8 cellular contexts compared by ENCODE assay signal in the genomic region with DNA sequence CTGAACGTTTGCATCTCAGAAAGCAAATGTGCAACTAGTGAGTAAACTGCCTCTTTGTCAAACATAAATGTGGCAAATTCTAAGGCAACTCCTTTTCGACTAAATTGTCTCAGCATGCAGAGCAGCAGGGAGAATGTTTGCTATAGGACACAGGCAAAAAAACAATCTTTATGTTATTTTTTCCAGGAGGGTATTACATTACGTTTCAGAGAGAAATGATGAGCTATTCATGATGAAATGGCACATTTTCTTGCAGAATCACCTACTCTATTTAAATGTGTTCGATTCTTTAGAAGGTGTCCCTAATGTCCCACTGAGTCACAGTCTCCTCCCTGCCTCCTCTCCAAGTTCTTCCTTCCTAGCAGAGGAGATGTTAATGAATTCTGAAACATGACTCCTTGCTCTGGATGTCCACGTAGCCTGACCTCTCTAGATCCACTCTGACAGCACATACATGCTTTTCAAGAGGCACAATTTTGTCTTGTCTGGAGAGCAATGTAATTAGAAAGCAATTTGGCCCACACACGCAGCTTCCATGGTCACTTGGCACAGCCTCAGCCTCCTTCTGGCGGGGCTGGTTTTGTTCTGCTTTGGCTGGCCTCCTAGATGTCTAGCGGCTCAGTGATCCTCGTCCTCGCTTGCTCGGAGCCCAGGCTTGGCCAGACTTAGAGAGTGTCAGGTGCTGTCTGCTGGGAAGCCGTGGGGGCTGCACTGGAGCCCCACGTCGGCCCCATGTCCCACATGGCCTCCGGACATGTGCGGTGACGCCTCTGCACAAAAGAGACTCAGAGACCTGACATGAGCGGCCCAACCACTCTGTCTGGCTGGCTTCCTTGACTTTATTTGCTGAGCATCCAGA.
DNase-seq lines count a peak whose midpoint lies in the region; ATAC-seq and TF ChIP-seq lines count a peak whose summit lies in the region.

No MANE protein-coding gene starts in this region.

- H3K36me3 ChIP-seq in GM23248 (ENCODE audit: low read depth) (no peaks in the 10 kb centered on the region), right atrium auricular region (no peaks in the 10 kb centered on the region), skeletal muscle tissue (ENCODE audit: control insufficient read depth in 3 of 3, insufficient read depth in 3 of 3, low read length in 3 of 3) (no peaks in the 10 kb centered on the region)

- no peak for TF ChIP-seq CTCF in right atrium auricular region (IDR thresholded peaks at IDR 0.05)

- peak overlapping the region; percentile 77 for H2AFZ ChIP-seq in GM23248

- DNase-seq in GM23248 (peak; percentile 85), right atrium auricular region (ENCODE audit: low spot score) (peak; percentile 79)
- DNase-seq in activated effector memory CD4-positive, alpha-beta T cell treated with anti-CD3 and anti-CD28 coated beads, Interleukin-2, amount 50 U/mL, for 16 hours, result no peak

- H3K9me3 ChIP-seq in GM23248 (ENCODE audit: low read depth) (no peaks in the 10 kb centered on the region), right atrium auricular region (no peaks in the 10 kb centered on the region), skeletal muscle tissue (ENCODE audit: control insufficient read depth in 3 of 3, low read length in 3 of 3) (no peaks in the 10 kb centered on the region)

- no peaks in the 10 kb centered on the region for H3K9me2 ChIP-seq in GM23248 (ENCODE audit: insufficient read depth)

- H3K27me3 ChIP-seq in GM23248 (replicated peaks; ENCODE audit: insufficient read depth) (no peaks in the 10 kb centered on the region), right atrium auricular region (no peaks in the 10 kb centered on the region), skeletal muscle tissue (ENCODE audit: control insufficient read depth in 3 of 3, insufficient read depth in 3 of 3, low read length in 3 of 3) (no peaks in the 10 kb centered on the region)

- peak overlapping the region; percentile 52 for H3K27ac ChIP-seq in GM23248
- H3K27ac ChIP-seq in right atrium auricular region, result peak overlapping the region; percentile 63 to 66
- H3K27ac ChIP-seq in skeletal muscle tissue (ENCODE audit: low read depth, low read length), result peak overlapping the region; percentile 79

- peaks cover 26% of the 10 kb centered on the region for H3F3A ChIP-seq in GM23248 (ENCODE audit: insufficient read depth)

- no peaks in the 10 kb centered on the region for H4K20me1 ChIP-seq in GM23248 (ENCODE audit: insufficient read depth)

- in situ Hi-C loops in GM23248 (cut with MboI), result no loop called here

- H3K9ac ChIP-seq in GM23248, result peak overlapping the region; percentile 41
- H3K9ac ChIP-seq in skeletal muscle tissue (ENCODE audit: low read depth in 1 of 3, low read length in 3 of 3), result peak overlapping the region in 2 of 3 donors; percentile 24 to 42

- WGBS in GM23248 (ENCODE audit: low coverage in 1 of 2, low lambda C conversion rate in 2 of 2, missing lambda C conversion rate in 2 of 2), 2 experiments, result 4 to 6% methylated on average over 14 to 18 of the region's 18 CpGs

- peak; percentile 92 for ATAC-seq in SK-N-SH treated with all-trans-retinoic acid at 6 μM for 48 hours
- no peak for ATAC-seq in activated CD4-positive, CD25-positive, alpha-beta regulatory T cell treated with anti-CD3 and anti-CD28 coated beads, Interleukin-2, amount 50 U/mL, for 24 hours
- no peak for ATAC-seq in GM21526 (IDR thresholded peaks at IDR 0.05; ENCODE audit: low FRiP score, unreplicated experiment)
- no peak for ATAC-seq in HG02885 (IDR thresholded peaks at IDR 0.05; ENCODE audit: poor library complexity, unreplicated experiment)

- H3K4me1 ChIP-seq in GM23248 (ENCODE audit: insufficient read depth) (peaks cover 19% of the 10 kb centered on the region), right atrium auricular region (peaks cover 0 to 28% of the 10 kb centered on the region in 2 donors), skeletal muscle tissue (ENCODE audit: control insufficient read depth in 3 of 3, insufficient read depth in 3 of 3, low read length in 3 of 3) (peaks cover 12 to 23% (median 21%) of the 10 kb centered on the region in 3 donors)

- peak overlapping the region; percentile 47 for H3K4me3 ChIP-seq in GM23248
- no peak overlapping the region for H3K4me3 ChIP-seq in right atrium auricular region
- H3K4me3 ChIP-seq in skeletal muscle tissue (ENCODE audit: low read length in 3 of 3), result peak overlapping the region; percentile 12 to 66 (median 51)

- no peaks in the 10 kb centered on the region for H3K79me2 ChIP-seq in GM23248 (ENCODE audit: insufficient read depth)

- H3K4me2 ChIP-seq in GM23248 (ENCODE audit: unreplicated experiment), result peak overlapping the region; percentile 45

TF ChIP-seq in SK-N-SH treated with all-trans-retinoic acid at 6 μM for 48 hours, 23 proteins besides CTCF, POLR2A, EP300 and RAD21:
- TF ChIP-seq CSDC2 (CRISPR knock-in tag; IDR thresholded peaks at IDR 0.05) (no peak), BACH2 (CRISPR knock-in tag; IDR thresholded peaks at IDR 0.05; ENCODE audit: borderline replicate concordance) (no peak)

Comparison
In these comparisons a context has a peak if more than half of its experiments do, and no peak if none do; other contexts are left out.
1. H3K4me3 ChIP-seq: peak in GM23248 (single experiment) and skeletal muscle tissue (3 of 3); none in right atrium auricular region (0 of 2).
2. Peak in every context shown above with its lines, with median percentiles within 50 percentile points of each other: H3K27ac ChIP-seq.